Comparison of ENCODE assay signal across 19 cellular contexts in the genomic region with DNA sequence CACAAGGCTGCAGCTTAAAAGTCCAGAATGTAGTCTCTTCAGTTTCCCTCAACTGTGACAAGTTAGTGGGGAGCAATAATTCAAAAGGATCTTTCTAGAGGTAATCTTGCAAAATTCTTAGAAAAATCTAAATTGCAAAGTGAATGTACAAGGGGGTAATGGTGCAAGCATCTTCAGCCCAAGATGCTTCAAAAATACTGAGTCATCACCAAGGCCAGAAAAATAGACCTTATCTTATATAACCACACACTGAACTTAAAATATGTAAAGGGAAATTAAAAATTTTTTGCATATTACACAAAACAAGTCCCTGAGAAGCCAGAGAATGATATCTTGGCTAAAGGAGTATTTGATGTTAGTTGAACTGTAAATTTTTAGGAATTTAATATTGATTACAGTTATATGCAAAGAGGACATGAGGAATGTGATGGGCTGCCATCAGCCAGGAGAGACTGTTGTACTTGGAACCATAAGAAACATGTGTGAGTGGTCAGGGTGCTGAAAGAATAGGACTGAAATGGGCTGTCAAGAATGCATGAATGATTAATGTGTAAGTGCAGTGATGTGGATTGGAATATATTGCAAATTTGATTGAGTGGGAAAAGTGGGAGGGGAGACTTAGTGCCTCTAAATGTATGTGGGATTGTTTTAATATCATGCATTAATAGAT.
DNase-seq lines count a peak whose midpoint lies in the region; ATAC-seq, FAIRE-seq and TF ChIP-seq lines count a peak whose summit lies in the region.
"Had no signal": no experiment of that assay in that cellular context is flagged by ENCODE, and none has a peak within 500 bp of the region (broad histone marks: within the 10 kb centered on the region; RNA-seq: fewer than 3 reads in every experiment).

No MANE protein-coding gene starts in this region.

- H3K9me2 ChIP-seq in GM23248 (ENCODE audit: insufficient read depth) = peaks cover 7% of the 10 kb centered on the region; the same call in 1 of the 2 replicates

- POLR2A ChIA-PET in K562 (lab: Yijun Ruan, JAX) = no interaction called here

- TF ChIP-seq CTCF in K562 (IDR thresholded peaks at IDR 0.05 in 2 of 3, conservative IDR thresholded peaks at IDR 0.05 in 1 of 3; ENCODE audit: insufficient read depth in 2 of 3, low read depth in 1 of 3, low read length in 3 of 3) = no peak
- TF ChIP-seq CTCF in fibroblast of the aortic adventitia (IDR thresholded peaks at IDR 0.05; ENCODE audit: insufficient read depth, low read length) = no peak
- no peak for TF ChIP-seq CTCF in brain microvascular endothelial cell (IDR thresholded peaks at IDR 0.05; ENCODE audit: low read depth, low read length, missing control alignments)

- intact Hi-C loops in K562 (cut with micrococcal nuclease) = no loop called here

- FAIRE-seq in K562 (lab: Jason Lieb, UNC) = no peak

- CTCF ChIA-PET in K562 (lab: Yijun Ruan, JAX; ENCODE audit: low intra/inter-chr PET ratio) = no interaction called here

- H3K4me2 ChIP-seq in GM23248 (ENCODE audit: unreplicated experiment) (no peak overlapping the region), K562 (ENCODE audit: insufficient read depth, low read length) (no peak overlapping the region)

- H3K36me3 ChIP-seq in GM23248 (ENCODE audit: low read depth) (no peaks in the 10 kb centered on the region), K562 (ENCODE audit: control insufficient read depth, insufficient read depth, low read length) (no peaks in the 10 kb centered on the region), brain microvascular endothelial cell (replicated peaks) (no peaks in the 10 kb centered on the region)
- H3K36me3 ChIP-seq: Peyer's patch had no signal

- DNase-seq in GM23248 = peak; percentile 26
- DNase-seq in OCI-M1 (lab: John Stamatoyannopoulos, UW) = peak; percentile 67
- no peak for DNase-seq in K562 (ENCODE audit: extremely low read depth in 1 of 4, low spot score in 3 of 4)
- peak; percentile 59 for DNase-seq in fibroblast of the aortic adventitia (ENCODE audit: low read depth)
- no peak for DNase-seq in hypothalamus (lab: John Stamatoyannopoulos, UW)
- no peak for DNase-seq in brain microvascular endothelial cell
- DNase-seq in NCI-H446 (lab: John Stamatoyannopoulos, UW) = no peak
- DNase-seq: CD8-positive, alpha-beta T cell; DMS79 treated with DMSO at 0.1 percent for 48 hours; HCEC 1CT; NCI-H1105 treated with DMSO at 0.1 percent for 48 hours; NCI-H146; NCI-H1930; NCI-H526 treated with DMSO at 0.1 percent for 48 hours; Peyer's patch; SIG-M5 had no signal

- no peak for TF ChIP-seq RAD21 in K562 (CRISPR knock-in tag; conservative IDR thresholded peaks at IDR 0.05 in 1 of 2, IDR thresholded peaks at IDR 0.05 in 1 of 2)

- no peaks in the 10 kb centered on the region for H3K79me2 ChIP-seq in GM23248 (ENCODE audit: insufficient read depth)
- H3K79me2 ChIP-seq in K562 (ENCODE audit: control insufficient read depth, insufficient read depth, low read length) = no peaks in the 10 kb centered on the region

- in situ Hi-C loops in GM23248 (cut with MboI) (no loop called here), K562 (cut with MboI) (no loop called here), brain microvascular endothelial cell (cut with HindIII; ENCODE audit: low pct_ligation_motif_present, low sequenced_read_pairs) (no loop called here)

- 0 out of 2 replicates have a peak, but pooled peaks cover 5% of the 10 kb centered on the region for H3F3A ChIP-seq in GM23248 (ENCODE audit: insufficient read depth)

- BruUV-seq in K562 (replicated peaks; lab: Mats Ljungman, UMichigan) = no TSS peak

- H3K4me3 ChIP-seq in GM23248 (no peak overlapping the region), K562 (no peak overlapping the region), fibroblast of the aortic adventitia (ENCODE audit: low read depth, low read length) (no peak overlapping the region), brain microvascular endothelial cell (ENCODE audit: low read depth, low read length) (no peak overlapping the region)
- H3K4me3 ChIP-seq: Peyer's patch, SK-N-MC had no signal

- H3K9ac ChIP-seq in GM23248 (no peak overlapping the region), K562 (ENCODE audit: insufficient read depth in 1 of 2, low read depth in 2 of 2, low read length in 2 of 2) (no peak overlapping the region)

- no peak overlapping the region for H3K27ac ChIP-seq in GM23248
- no peak overlapping the region for H3K27ac ChIP-seq in K562 (ENCODE audit: extremely low read depth, low read depth, low read length)
- no peak overlapping the region for H3K27ac ChIP-seq in brain microvascular endothelial cell
- H3K27ac ChIP-seq: C4-2B, Peyer's patch, SK-N-MC had no signal

- no peak overlapping the region for H2AFZ ChIP-seq in GM23248
- H2AFZ ChIP-seq in K562 (ENCODE audit: low read depth, low read length) = no peak overlapping the region

- TF ChIP-seq POLR2A in K562 (conservative IDR thresholded peaks at IDR 0.05) = no peak

- H4K20me1 ChIP-seq in GM23248 (ENCODE audit: insufficient read depth) = no peaks in the 10 kb centered on the region
- H4K20me1 ChIP-seq in K562 (replicated peaks; ENCODE audit: control insufficient read depth, insufficient read depth, low read length) = no peaks in the 10 kb centered on the region

- no peak for TF ChIP-seq EP300 in K562 (IDR thresholded peaks at IDR 0.05; ENCODE audit: low read length)

- H3K4me1 ChIP-seq in GM23248 (ENCODE audit: insufficient read depth) = no peaks in the 10 kb centered on the region
- H3K4me1 ChIP-seq in K562 (replicated peaks in 1 of 2; ENCODE audit: control insufficient read depth in 2 of 2, insufficient read depth in 2 of 2, low read length in 2 of 2) = no peaks in the 10 kb centered on the region
- H3K4me1 ChIP-seq: Peyer's patch had no signal

- ATAC-seq in K562 (no peak), GM19328 (IDR thresholded peaks at IDR 0.05; ENCODE audit: unreplicated experiment) (no peak)
- ATAC-seq: CD8-positive, alpha-beta T cell had no signal

- H3K9me3 ChIP-seq in GM23248 (ENCODE audit: low read depth) = no peaks in the 10 kb centered on the region
- no peaks in the 10 kb centered on the region for H3K9me3 ChIP-seq in K562 (replicated peaks; ENCODE audit: control insufficient read depth, insufficient read depth, low read depth, low read length)
- H3K9me3 ChIP-seq: Peyer's patch had no signal

- H3K27me3 ChIP-seq in GM23248 (replicated peaks; ENCODE audit: insufficient read depth) (no peaks in the 10 kb centered on the region), K562 (ENCODE audit: control insufficient read depth in 2 of 2, insufficient read depth in 2 of 2, low read length in 2 of 2) (no peaks in the 10 kb centered on the region), brain microvascular endothelial cell (replicated peaks) (no peaks in the 10 kb centered on the region)
- H3K27me3 ChIP-seq: Peyer's patch had no signal

- no peaks in the 10 kb centered on the region for H3K9me1 ChIP-seq in K562 (ENCODE audit: control insufficient read depth, insufficient read depth, low read length)

TF ChIP-seq in K562, 482 proteins besides CTCF, POLR2A, EP300 and RAD21 (continues in another document):
- TF ChIP-seq, protein P1, sequence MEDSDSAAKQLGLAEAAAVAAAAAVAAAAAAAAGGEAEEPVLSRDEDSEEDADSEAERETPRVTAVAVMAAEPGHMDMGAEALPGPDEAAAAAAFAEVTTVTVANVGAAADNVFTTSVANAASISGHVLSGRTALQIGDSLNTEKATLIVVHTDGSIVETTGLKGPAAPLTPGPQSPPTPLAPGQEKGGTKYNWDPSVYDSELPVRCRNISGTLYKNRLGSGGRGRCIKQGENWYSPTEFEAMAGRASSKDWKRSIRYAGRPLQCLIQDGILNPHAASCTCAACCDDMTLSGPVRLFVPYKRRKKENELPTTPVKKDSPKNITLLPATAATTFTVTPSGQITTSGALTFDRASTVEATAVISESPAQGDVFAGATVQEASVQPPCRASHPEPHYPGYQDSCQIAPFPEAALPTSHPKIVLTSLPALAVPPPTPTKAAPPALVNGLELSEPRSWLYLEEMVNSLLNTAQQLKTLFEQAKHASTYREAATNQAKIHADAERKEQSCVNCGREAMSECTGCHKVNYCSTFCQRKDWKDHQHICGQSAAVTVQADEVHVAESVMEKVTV (CRISPR knock-in tag; IDR thresholded peaks at IDR 0.05) = no peak
- TF ChIP-seq, protein P2, sequence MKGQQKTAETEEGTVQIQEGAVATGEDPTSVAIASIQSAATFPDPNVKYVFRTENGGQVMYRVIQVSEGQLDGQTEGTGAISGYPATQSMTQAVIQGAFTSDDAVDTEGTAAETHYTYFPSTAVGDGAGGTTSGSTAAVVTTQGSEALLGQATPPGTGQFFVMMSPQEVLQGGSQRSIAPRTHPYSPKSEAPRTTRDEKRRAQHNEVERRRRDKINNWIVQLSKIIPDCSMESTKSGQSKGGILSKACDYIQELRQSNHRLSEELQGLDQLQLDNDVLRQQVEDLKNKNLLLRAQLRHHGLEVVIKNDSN (CRISPR knock-in tag; IDR thresholded peaks at IDR 0.05) = no peak
- TF ChIP-seq NCOA1 (IDR thresholded peaks at IDR 0.05; ENCODE audit: low read depth) = no peak
- TF ChIP-seq PURB (CRISPR knock-in tag; IDR thresholded peaks at IDR 0.05; ENCODE audit: low read depth) = no peak
- TF ChIP-seq ZNF316 (IDR thresholded peaks at IDR 0.05) = peak; percentile 15; the same call in 1 of the 2 replicates
- TF ChIP-seq ZNF324 (CRISPR knock-in tag; IDR thresholded peaks at IDR 0.05) = no peak
- no peak for TF ChIP-seq SUPT5H (IDR thresholded peaks at IDR 0.05)
- TF ChIP-seq HLTF (IDR thresholded peaks at IDR 0.05) = no peak

Comparison
In these comparisons a context has a peak if more than half of its experiments do, and no peak if none do; other contexts are left out.
1. DNase-seq: peak in GM23248 (single experiment), OCI-M1 (single experiment) and fibroblast of the aortic adventitia (single experiment); none in K562 (0 of 4), hypothalamus (0 of 51), brain microvascular endothelial cell (single experiment) and NCI-H446 (0 of 2).